In genomic region chr2:28751102-28751955, GRCh38 we compare ENCODE assay signal across 8 cellular contexts.
DNase-seq lines count a peak whose midpoint lies in the region; ATAC-seq, FAIRE-seq and TF ChIP-seq lines count a peak whose summit lies in the region.

Gene PPP1CB (plus strand): TSS chr2:28751830. CDS start chr2:28752125, 295 bp downstream.

- H3K9me3 ChIP-seq in RWPE2 (ENCODE audit: severe bottlenecking), result no peaks in the 10 kb centered on the region

- peak; percentile 93 for DNase-seq in ELR (ENCODE audit: low read depth)
- DNase-seq in H54 (ENCODE audit: insufficient read length, low spot score), result peak; percentile 91
- DNase-seq in LoVo (ENCODE audit: low spot score), result peak; percentile 96
- DNase-seq in RWPE2 (ENCODE audit: low spot score), result peak; percentile 92
- DNase-seq in activated T-helper 9 cell treated with anti-CD3 and anti-CD28 coated beads, Interleukin-2, amount 50 U/mL, for 16 hours (ENCODE audit: low read depth), result peak; percentile 95
- peak; percentile 98 for DNase-seq in fibroblast of pulmonary artery (ENCODE audit: low read depth)
- DNase-seq in nephron progenitor cell, result peak; percentile 93
- DNase-seq in stimulated activated naive CD8-positive, alpha-beta T cell treated with anti-CD3 and anti-CD28 coated beads, Interleukin-15, amount 100 ng/mL, for 72 hours, result peak; percentile 97 to 98

- H3K27me3 Mint-ChIP-seq in nephron progenitor cell (ENCODE audit: low read depth, poor library complexity), result no peaks in the 10 kb centered on the region
- H3K27me3 Mint-ChIP-seq in stimulated activated naive CD8-positive, alpha-beta T cell treated with anti-CD3 and anti-CD28 coated beads, Interleukin-15, amount 100 ng/mL, for 72 hours, result no peaks in the 10 kb centered on the region

- H3K4me1 Mint-ChIP-seq in nephron progenitor cell, result peaks cover 50% of the 10 kb centered on the region
- H3K4me1 Mint-ChIP-seq in stimulated activated naive CD8-positive, alpha-beta T cell treated with anti-CD3 and anti-CD28 coated beads, Interleukin-15, amount 100 ng/mL, for 72 hours, result peaks cover 53% of the 10 kb centered on the region

- peak; percentile 77 for FAIRE-seq in H54 (lab: Jason Lieb, UNC)

- ATAC-seq in RWPE2 (ENCODE audit: low read depth), result peak; percentile 82
- peak; percentile 91 for ATAC-seq in stimulated activated naive CD8-positive, alpha-beta T cell treated with anti-CD3 and anti-CD28 coated beads, Interleukin-15, amount 100 ng/mL, for 72 hours

- peak within 1 kb of the TSS; percentile 95 for H3K4me3 Mint-ChIP-seq in nephron progenitor cell
- H3K4me3 Mint-ChIP-seq in stimulated activated naive CD8-positive, alpha-beta T cell treated with anti-CD3 and anti-CD28 coated beads, Interleukin-15, amount 100 ng/mL, for 72 hours, result peak within 1 kb of the TSS; percentile 93 to 94

- H3K4me1 ChIP-seq in RWPE2 (ENCODE audit: insufficient read depth, poor library complexity, severe bottlenecking), result peaks cover 18% of the 10 kb centered on the region

- H3K27ac Mint-ChIP-seq in nephron progenitor cell, result peak within 1 kb of the TSS; percentile 99
- H3K27ac Mint-ChIP-seq in stimulated activated naive CD8-positive, alpha-beta T cell treated with anti-CD3 and anti-CD28 coated beads, Interleukin-15, amount 100 ng/mL, for 72 hours, result peak within 1 kb of the TSS; percentile 96 to 98

- TF ChIP-seq POLR2A in H54 (IDR thresholded peaks at IDR 0.05; ENCODE audit: low read depth, low read length), result peak; percentile 88

- no peaks in the 10 kb centered on the region for H3K9me3 Mint-ChIP-seq in nephron progenitor cell
- no peaks in the 10 kb centered on the region for H3K9me3 Mint-ChIP-seq in stimulated activated naive CD8-positive, alpha-beta T cell treated with anti-CD3 and anti-CD28 coated beads, Interleukin-15, amount 100 ng/mL, for 72 hours

- H3K27me3 ChIP-seq in RWPE2 (ENCODE audit: insufficient read depth, poor library complexity, severe bottlenecking), result no peaks in the 10 kb centered on the region

- peaks cover 5% of the 10 kb centered on the region; the same call in 1 of the 2 replicates for H3K36me3 ChIP-seq in RWPE2 (ENCODE audit: low read depth)

- peak; percentile 34 for TF ChIP-seq CTCF in RWPE2 (IDR thresholded peaks at IDR 0.05; ENCODE audit: poor library complexity, severe bottlenecking)
- TF ChIP-seq CTCF in fibroblast of pulmonary artery (IDR thresholded peaks at IDR 0.05; ENCODE audit: low read length, missing control alignments), result no peak
- TF ChIP-seq CTCF in nephron progenitor cell (IDR thresholded peaks at IDR 0.05), result no peak

- H3K27ac ChIP-seq in RWPE2 (ENCODE audit: poor library complexity, severe bottlenecking), result peak within 1 kb of the TSS; percentile 90

- H3K36me3 Mint-ChIP-seq in nephron progenitor cell (ENCODE audit: low read depth), result no peaks in the 10 kb centered on the region

- H3K4me3 ChIP-seq in RWPE2 (ENCODE audit: severe bottlenecking) (peak within 1 kb of the TSS; percentile 85), fibroblast of pulmonary artery (replicated peaks; ENCODE audit: low read depth, low read length) (peak within 1 kb of the TSS; percentile 99)

Comparison
In these comparisons a context has a peak if more than half of its experiments do, and no peak if none do; other contexts are left out.
1. Peak in every context shown above with its lines: DNase-seq, ATAC-seq, H3K4me3 ChIP-seq and H3K27ac ChIP-seq.